Comparison of ENCODE assay signal across 8 cellular contexts in genomic region chr3:168628549-168628948, GRCh38.
"Had no signal": no experiment of that assay in that cellular context is flagged by ENCODE, and none has a peak within 500 bp of the region (broad histone marks: within the 10 kb centered on the region; RNA-seq: fewer than 3 reads in every experiment).

No MANE protein-coding gene starts in this region.

- H3K4me3 ChIP-seq: HAP-1, K562 had no signal

- FAIRE-seq: K562 had no signal

- H3K27ac Mint-ChIP-seq: HFFc6 had no signal

- H3K36me3 ChIP-seq: HAP-1 had no signal

- H3K4me3 Mint-ChIP-seq: HFFc6 had no signal

- H3K27ac ChIP-seq: HL-60 had no signal

- H3K9me3 ChIP-seq: HAP-1 had no signal

- ATAC-seq: HCT116, K562 had no signal

- DNase-seq: GOT3, H7, HFFc6, KG1 had no signal
